11 cellular contexts compared by ENCODE assay signal in the genomic region with DNA sequence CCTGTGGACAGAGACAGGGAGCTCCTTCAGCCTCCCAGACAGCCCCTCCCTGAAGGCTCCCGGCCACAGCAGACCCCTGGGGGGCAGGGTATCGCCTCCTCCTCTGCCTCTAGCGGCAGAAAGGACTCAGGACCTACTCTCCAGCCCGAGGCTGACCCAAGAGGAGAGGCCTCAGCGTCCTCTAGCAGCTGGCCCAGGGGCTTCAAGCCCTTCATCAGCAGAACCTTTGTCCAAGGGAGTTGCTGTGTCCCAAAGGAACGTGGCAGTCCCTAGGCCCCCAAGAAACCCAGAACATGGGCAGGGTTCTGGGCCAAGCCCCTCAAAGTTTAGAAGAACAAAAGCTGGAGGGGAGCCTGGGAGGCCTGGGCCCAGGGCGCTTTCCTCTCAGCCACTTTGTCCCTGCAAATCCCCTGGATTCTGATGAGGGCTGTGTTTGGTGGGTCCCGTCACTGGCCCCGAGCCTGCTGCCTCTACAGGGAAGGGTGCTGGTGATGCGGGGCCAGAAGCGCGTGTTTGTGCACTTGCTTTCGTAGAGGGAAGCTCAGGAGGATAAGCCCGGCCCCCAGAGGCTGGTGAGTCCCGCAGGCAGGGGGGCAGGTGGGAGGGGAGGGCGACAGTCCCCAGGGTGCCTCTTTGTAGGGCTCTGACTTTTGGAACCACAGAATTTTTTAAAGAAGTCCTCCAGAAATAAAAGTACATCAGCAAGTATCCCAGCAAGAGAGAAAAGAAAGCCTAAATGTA. TPM values are rescaled to one million over a fixed set of nuclear protein-coding genes. Genes with fewer than 3 reads are reported as not detected.
DNase-seq lines count a peak whose midpoint lies in the region; ATAC-seq and TF ChIP-seq lines count a peak whose summit lies in the region.
"Had no signal": no experiment of that assay in that cellular context is flagged by ENCODE, and none has a peak within 500 bp of the region (broad histone marks: within the 10 kb centered on the region; RNA-seq: fewer than 3 reads in every experiment).

No MANE protein-coding gene starts in this region.

- peak overlapping the region; percentile 18 for H3K27ac ChIP-seq in CD8-positive, alpha-beta memory T cell (ENCODE audit: low read depth, low read length)
- H3K27ac ChIP-seq in OCI-LY3 (ENCODE audit: low read length), result no peak overlapping the region
- H3K27ac ChIP-seq in esophagus squamous epithelium, result peak overlapping the region in 3 of 4 donors; percentile 1 to 63 (median 47)
- H3K27ac ChIP-seq in spleen, result peak overlapping the region in 7 of 8 donors; percentile 37 to 97 (median 67)
- H3K27ac ChIP-seq in WERI-Rb-1, result no peak overlapping the region
- H3K27ac ChIP-seq: foreskin keratinocyte had no signal

- CTCF ChIA-PET in CD8-positive, alpha-beta memory T cell (lab: Charles Lee), result interaction anchor here (0.8 to 2.0 kb wide), 4 partner anchors 11 to 25 kb away, joined by 3 to 6 read pairs (median 5); no protein-coding TSS in a partner anchor

- H3K9me3 Mint-ChIP-seq in CD8-positive, alpha-beta memory T cell, result no peaks in the 10 kb centered on the region

- no peaks in the 10 kb centered on the region for H3K27me3 Mint-ChIP-seq in CD8-positive, alpha-beta memory T cell

- TF ChIP-seq CTCF in OCI-LY3 (IDR thresholded peaks at IDR 0.05; ENCODE audit: low read depth, low read length), result no peak
- TF ChIP-seq CTCF in esophagus squamous epithelium (IDR thresholded peaks at IDR 0.05), result no peak
- TF ChIP-seq CTCF in spleen (IDR thresholded peaks at IDR 0.05 in 8 of 11, conservative IDR thresholded peaks at IDR 0.05 in 3 of 11), result no peak
- TF ChIP-seq CTCF in WERI-Rb-1 (IDR thresholded peaks at IDR 0.05; ENCODE audit: low read depth, low read length), result no peak

- 100% methylated on average over 1 of the region's 16 CpGs; no CpG with 5 or more reads in 1 of the 2 donors for WGBS in esophagus squamous epithelium, 2 donors
- 56 to 71% (median 64%) methylated on average over 10 to 16 of the region's 16 CpGs for WGBS in spleen, 5 donors

- peak overlapping the region in 2 of 8 donors; percentile 23 to 46 for H3K27ac Mint-ChIP-seq in CD8-positive, alpha-beta memory T cell

- intact Hi-C loops in esophagus squamous epithelium (cut with DNase I), result no loop called here
- intact Hi-C loops in spleen (cut with DNase I; ENCODE audit: low total_unique reads), result no loop called here

- peaks cover 17 to 65% (median 22%) of the 10 kb centered on the region in 3 donors for H3K36me3 Mint-ChIP-seq in CD8-positive, alpha-beta memory T cell

- peaks cover 60% of the 10 kb centered on the region for H3K4me1 ChIP-seq in CD8-positive, alpha-beta memory T cell (ENCODE audit: insufficient read depth, low read length)
- H3K4me1 ChIP-seq in OCI-LY3 (ENCODE audit: low read length), result no peaks in the 10 kb centered on the region
- H3K4me1 ChIP-seq in esophagus squamous epithelium, result peaks cover 22 to 44% (median 31%) of the 10 kb centered on the region in 3 donors
- H3K4me1 ChIP-seq in spleen, result peaks cover 25 to 100% (median 77%) of the 10 kb centered on the region in 6 donors

- no peak overlapping the region for H3K4me3 ChIP-seq in CD8-positive, alpha-beta memory T cell (ENCODE audit: low read length)
- H3K4me3 ChIP-seq in OCI-LY3 (ENCODE audit: low read length) (no peak overlapping the region), esophagus squamous epithelium (peak overlapping the region in 1 of 4 donors; percentile 46), spleen (peak overlapping the region in 2 of 8 donors; percentile 1 to 41), WERI-Rb-1 (ENCODE audit: low read depth, low read length) (no peak overlapping the region)

- H4K20me1 ChIP-seq in OCI-LY3 (ENCODE audit: insufficient read depth, low read length), result no peaks in the 10 kb centered on the region

- 0 out of 2 replicates have a peak overlapping the region, but pooled peaks have one; percentile 36 for H3K4me2 ChIP-seq in OCI-LY3 (ENCODE audit: low read length)

- peaks cover 52% of the 10 kb centered on the region for H3K36me3 ChIP-seq in CD8-positive, alpha-beta memory T cell (ENCODE audit: insufficient read depth, low read length)
- H3K36me3 ChIP-seq in OCI-LY3 (replicated peaks; ENCODE audit: low read depth, low read length) (peaks cover 4% of the 10 kb centered on the region), esophagus squamous epithelium (no peaks in the 10 kb centered on the region), spleen (peaks cover 0 to 83% (median 42%) of the 10 kb centered on the region in 6 donors), WERI-Rb-1 (no peaks in the 10 kb centered on the region)

- no peak overlapping the region for H3K9ac ChIP-seq in OCI-LY3 (ENCODE audit: low read length)

- no peaks in the 10 kb centered on the region for H3K79me2 ChIP-seq in OCI-LY3 (ENCODE audit: low read length)

- peaks cover 35 to 57% (median 49%) of the 10 kb centered on the region in 3 donors for H3K4me1 Mint-ChIP-seq in CD8-positive, alpha-beta memory T cell

- no peak overlapping the region for H2AFZ ChIP-seq in OCI-LY3 (ENCODE audit: low read depth, low read length)

- DNase-seq in CD8-positive, alpha-beta memory T cell, result peak in 1 of 5 donors; percentile 36
- DNase-seq in esophagus squamous epithelium (lab: John Stamatoyannopoulos, UW) (no peak), spleen (peak; percentile 88), WERI-Rb-1 (no peak)
- DNase-seq: DMS 273 treated with DMSO at 0.1 percent for 48 hours, foreskin keratinocyte, NCI-H2029 treated with DMSO at 0.1 percent for 48 hours, SIG-M5 had no signal

- no peaks in the 10 kb centered on the region for H3K27me3 ChIP-seq in CD8-positive, alpha-beta memory T cell (ENCODE audit: insufficient read depth, low read length, poor library complexity, severe bottlenecking)
- H3K27me3 ChIP-seq in OCI-LY3 (ENCODE audit: low read depth, low read length) (no peaks in the 10 kb centered on the region), esophagus squamous epithelium (peaks cover 0 to 32% (median 0%) of the 10 kb centered on the region in 4 donors), spleen (replicated peaks in 1 of 7) (no peaks in the 10 kb centered on the region), WERI-Rb-1 (ENCODE audit: insufficient read depth, low read depth, severe bottlenecking) (no peaks in the 10 kb centered on the region)

- no peak overlapping the region for H3K4me3 Mint-ChIP-seq in CD8-positive, alpha-beta memory T cell

- POLR2A ChIA-PET in CD8-positive, alpha-beta memory T cell (lab: Charles Lee), result interaction anchor here (0.9 kb wide), 1 partner anchor 33 kb away, joined by 4 read pairs; the partner anchor contains the start of gene PTTG1IP

- ATAC-seq in GM21381 (IDR thresholded peaks at IDR 0.05; ENCODE audit: unreplicated experiment), result no peak
- no peak for ATAC-seq in SK-N-SH treated with all-trans-retinoic acid at 6 μM for 48 hours
- ATAC-seq: foreskin keratinocyte had no signal

- H3K9me3 ChIP-seq in CD8-positive, alpha-beta memory T cell (ENCODE audit: low read length), result no peaks in the 10 kb centered on the region
- no peaks in the 10 kb centered on the region for H3K9me3 ChIP-seq in OCI-LY3 (ENCODE audit: insufficient read depth, low read length)
- H3K9me3 ChIP-seq in esophagus squamous epithelium, result no peaks in the 10 kb centered on the region
- no peaks in the 10 kb centered on the region for H3K9me3 ChIP-seq in spleen
- no peaks in the 10 kb centered on the region for H3K9me3 ChIP-seq in WERI-Rb-1 (ENCODE audit: severe bottlenecking)

- TF ChIP-seq POLR2A in esophagus squamous epithelium (IDR thresholded peaks at IDR 0.05), result no peak
- TF ChIP-seq POLR2A in spleen (IDR thresholded peaks at IDR 0.05), result no peak

TF ChIP-seq in SK-N-SH treated with all-trans-retinoic acid at 6 μM for 48 hours, 23 proteins besides CTCF, POLR2A, EP300 and RAD21 (continues in another document):
- TF ChIP-seq, protein P1, sequence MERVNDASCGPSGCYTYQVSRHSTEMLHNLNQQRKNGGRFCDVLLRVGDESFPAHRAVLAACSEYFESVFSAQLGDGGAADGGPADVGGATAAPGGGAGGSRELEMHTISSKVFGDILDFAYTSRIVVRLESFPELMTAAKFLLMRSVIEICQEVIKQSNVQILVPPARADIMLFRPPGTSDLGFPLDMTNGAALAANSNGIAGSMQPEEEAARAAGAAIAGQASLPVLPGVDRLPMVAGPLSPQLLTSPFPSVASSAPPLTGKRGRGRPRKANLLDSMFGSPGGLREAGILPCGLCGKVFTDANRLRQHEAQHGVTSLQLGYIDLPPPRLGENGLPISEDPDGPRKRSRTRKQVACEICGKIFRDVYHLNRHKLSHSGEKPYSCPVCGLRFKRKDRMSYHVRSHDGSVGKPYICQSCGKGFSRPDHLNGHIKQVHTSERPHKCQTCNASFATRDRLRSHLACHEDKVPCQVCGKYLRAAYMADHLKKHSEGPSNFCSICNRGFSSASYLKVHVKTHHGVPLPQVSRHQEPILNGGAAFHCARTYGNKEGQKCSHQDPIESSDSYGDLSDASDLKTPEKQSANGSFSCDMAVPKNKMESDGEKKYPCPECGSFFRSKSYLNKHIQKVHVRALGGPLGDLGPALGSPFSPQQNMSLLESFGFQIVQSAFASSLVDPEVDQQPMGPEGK (CRISPR knock-in tag; IDR thresholded peaks at IDR 0.05; ENCODE audit: borderline replicate concordance), result no peak
- no peak for TF ChIP-seq TOX (CRISPR knock-in tag; IDR thresholded peaks at IDR 0.05; ENCODE audit: borderline replicate concordance)
- no peak for TF ChIP-seq TCF4 (CRISPR knock-in tag; IDR thresholded peaks at IDR 0.05; ENCODE audit: borderline replicate concordance)
- no peak for TF ChIP-seq BACH2 (CRISPR knock-in tag; IDR thresholded peaks at IDR 0.05; ENCODE audit: borderline replicate concordance)
- TF ChIP-seq ZNF70 (CRISPR knock-in tag; IDR thresholded peaks at IDR 0.05), result no peak

RNA-seq across cellular contexts. Expression of gene ITGB2, which starts 13.3 kb away (rescaled TPM):
- total RNA-seq in CD8-positive, alpha-beta memory T cell, result 100 to 1,000 TPM; 159 to 165 TPM
- polyA plus RNA-seq in CD8-positive, alpha-beta memory T cell, result 847 TPM
- total RNA-seq in esophagus squamous epithelium (10 to 100 TPM in 2 of 4 donors, 1 to 10 TPM in 2; 6.6 to 47.1 (median 18.5) TPM), spleen (100 to 1,000 TPM; 285 to 754 (median 415) TPM)
- 100 to 1,000 TPM in 2 of 3 donors, 10 to 100 TPM in 1; 92.1 to 332 (median 250) TPM for polyA plus RNA-seq in spleen

RNA-seq across cellular contexts. Expression of gene SLX9, which starts 32.4 kb away (rescaled TPM):
- total RNA-seq in CD8-positive, alpha-beta memory T cell, result 10 to 100 TPM; 68.1 to 71.1 TPM
- 14.3 TPM for polyA plus RNA-seq in CD8-positive, alpha-beta memory T cell
- total RNA-seq in esophagus squamous epithelium (10 to 100 TPM; 10.2 to 16.1 (median 11.1) TPM), spleen (10 to 100 TPM in 6 of 7 donors, 1 to 10 TPM in 1; 6.1 to 30.6 (median 26.4) TPM)
- polyA plus RNA-seq in spleen, result 10 to 100 TPM; 16.4 to 35.4 (median 28.5) TPM

RNA-seq across cellular contexts. Expression of gene PTTG1IP, which starts 33.9 kb away (rescaled TPM):
- total RNA-seq in CD8-positive, alpha-beta memory T cell, result 10 to 100 TPM; 48.2 to 50.8 TPM
- 69.8 TPM for polyA plus RNA-seq in CD8-positive, alpha-beta memory T cell
- total RNA-seq in esophagus squamous epithelium (100 to 1,000 TPM in 3 of 4 donors, 10 to 100 TPM in 1; 83.1 to 132 (median 114) TPM), spleen (100 to 1,000 TPM; 121 to 189 (median 165) TPM)
- 10 to 100 TPM; 57.6 to 69.3 (median 64.9) TPM for polyA plus RNA-seq in spleen

Comparison
In these comparisons a context has a peak if more than half of its experiments do, and no peak if none do; other contexts are left out.
1. H3K27ac ChIP-seq: peak in CD8-positive, alpha-beta memory T cell (single experiment), esophagus squamous epithelium (3 of 4) and spleen (7 of 8); none in OCI-LY3 (single experiment) and WERI-Rb-1 (single experiment).